1 cellular context compared by ENCODE assay signal in the genomic region with DNA sequence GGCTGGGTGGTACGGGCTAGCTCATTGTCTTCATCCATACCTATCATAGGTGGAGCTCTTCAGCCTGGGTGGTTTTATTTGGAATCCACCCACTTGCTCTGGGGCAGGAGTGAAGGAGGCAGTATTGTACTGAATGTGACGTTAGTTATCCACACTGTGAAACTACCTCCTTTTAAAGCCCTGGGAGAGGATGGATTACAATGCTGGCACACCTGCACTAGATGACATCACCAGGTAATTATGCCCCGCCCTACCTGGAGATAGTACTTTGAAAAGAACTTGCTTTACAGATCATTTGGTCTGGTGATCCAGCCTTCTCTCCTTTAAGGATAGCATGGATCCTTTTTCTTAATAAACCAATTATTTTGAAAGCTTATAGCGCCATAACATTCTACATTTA.
TF ChIP-seq lines count a peak whose summit lies in the region.

No MANE protein-coding gene starts in this region.

TF ChIP-seq in HCT116, 20 proteins besides CTCF, POLR2A, EP300 and RAD21 (continued from another document):
- TF ChIP-seq ZBTB33 (IDR thresholded peaks at IDR 0.05; ENCODE audit: extremely low read depth, insufficient replicate concordance, low read length) (no peak), ZFX (IDR thresholded peaks at IDR 0.05) (no peak), TCF7L2 (IDR thresholded peaks at IDR 0.05; ENCODE audit: borderline replicate concordance, extremely low read depth, insufficient read depth, insufficient read length) (no peak), CEBPB (IDR thresholded peaks at IDR 0.05; ENCODE audit: low read depth) (no peak), SRF (IDR thresholded peaks at IDR 0.05; ENCODE audit: low read depth) (no peak; the same call in 1 of the 2 replicates), EZH2 (IDR thresholded peaks at IDR 0.05) (no peak), ELF1 (IDR thresholded peaks at IDR 0.05; ENCODE audit: borderline replicate concordance, low read depth) (no peak), EGR1 (IDR thresholded peaks at IDR 0.05; ENCODE audit: low read depth) (no peak), JUND (IDR thresholded peaks at IDR 0.05) (no peak), POLR2AphosphoS5 (IDR thresholded peaks at IDR 0.05; ENCODE audit: low read depth, low read length) (no peak)
